Comparison of ENCODE assay signal across 11 cellular contexts in the genomic region with DNA sequence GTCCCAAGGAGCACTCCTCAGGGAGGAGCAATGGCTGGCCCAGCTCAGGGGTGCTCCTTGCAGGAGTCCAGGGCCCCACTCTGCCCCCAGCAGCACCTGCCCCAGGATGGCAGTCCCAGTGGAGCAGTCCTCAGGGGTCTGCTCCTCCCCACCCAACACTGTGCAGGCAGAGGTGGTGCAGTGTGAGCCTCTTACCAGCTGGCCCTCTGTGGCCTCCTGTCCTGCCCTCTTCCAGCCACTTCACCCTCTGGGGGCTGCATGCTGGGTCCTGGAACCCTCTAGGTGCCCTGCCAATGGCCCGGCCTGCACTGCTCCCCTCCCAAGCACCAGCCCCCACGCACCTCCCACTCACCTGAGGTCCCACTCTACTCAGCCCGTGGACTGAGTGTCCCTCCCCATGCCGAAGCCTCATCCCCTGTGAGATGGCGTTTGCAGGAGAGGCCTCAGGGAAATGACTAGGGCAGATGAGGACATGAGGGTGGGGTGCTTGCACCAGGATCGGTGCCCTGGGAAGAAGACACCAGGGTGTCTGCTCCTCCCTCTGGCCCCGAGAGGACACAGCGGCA.
"Had no signal": no experiment of that assay in that cellular context is flagged by ENCODE, and none has a peak within 500 bp of the region (broad histone marks: within the 10 kb centered on the region; RNA-seq: fewer than 3 reads in every experiment).

No MANE protein-coding gene starts in this region.

- H3K4me1 Mint-ChIP-seq: activated naive CD4-positive, alpha-beta T cell treated with anti-CD3 and anti-CD28 coated beads, Interleukin-2, amount 50 U/mL, for 24 hours; naive B cell; stimulated activated effector memory CD8-positive, alpha-beta T cell treated with anti-CD3 and anti-CD28 coated beads, Interleukin-12 subunit alpha, Interleukin-12 subunit beta, amount 100 ng/mL, for 72 hours had no signal

- H2AFZ ChIP-seq: hepatocyte, neural progenitor cell had no signal

- H3K27me3 ChIP-seq: adrenal gland, hepatocyte, neural progenitor cell, tibial nerve had no signal

- H3K9me3 ChIP-seq: adrenal gland, pancreas, tibial nerve had no signal

- DNase-seq: naive B cell, SHP77 treated with DMSO at 0.1 percent for 48 hours, T-helper 1 cell had no signal

- H3K27ac ChIP-seq: adrenal gland, hepatocyte, neural progenitor cell, pancreas, tibial nerve, VCaP had no signal

- H3K4me1 ChIP-seq: adrenal gland, neural progenitor cell, pancreas had no signal

- H3K27ac Mint-ChIP-seq: activated naive CD4-positive, alpha-beta T cell treated with anti-CD3 and anti-CD28 coated beads, Interleukin-2, amount 50 U/mL, for 24 hours; naive B cell; neural progenitor cell; stimulated activated effector memory CD8-positive, alpha-beta T cell treated with anti-CD3 and anti-CD28 coated beads, Interleukin-12 subunit alpha, Interleukin-12 subunit beta, amount 100 ng/mL, for 72 hours had no signal

- H3K79me2 ChIP-seq: hepatocyte had no signal

- H3K36me3 ChIP-seq: adrenal gland, neural progenitor cell, pancreas, tibial nerve had no signal

- H3K4me3 ChIP-seq: adrenal gland, hepatocyte, neural progenitor cell, pancreas, tibial nerve had no signal

- H3K4me2 ChIP-seq: hepatocyte, neural progenitor cell had no signal

- H3K36me3 Mint-ChIP-seq: activated naive CD4-positive, alpha-beta T cell treated with anti-CD3 and anti-CD28 coated beads, Interleukin-2, amount 50 U/mL, for 24 hours; naive B cell; neural progenitor cell; stimulated activated effector memory CD8-positive, alpha-beta T cell treated with anti-CD3 and anti-CD28 coated beads, Interleukin-12 subunit alpha, Interleukin-12 subunit beta, amount 100 ng/mL, for 72 hours had no signal

- H3K9me3 Mint-ChIP-seq: activated naive CD4-positive, alpha-beta T cell treated with anti-CD3 and anti-CD28 coated beads, Interleukin-2, amount 50 U/mL, for 24 hours; naive B cell; stimulated activated effector memory CD8-positive, alpha-beta T cell treated with anti-CD3 and anti-CD28 coated beads, Interleukin-12 subunit alpha, Interleukin-12 subunit beta, amount 100 ng/mL, for 72 hours had no signal

- H3K4me3 Mint-ChIP-seq: activated naive CD4-positive, alpha-beta T cell treated with anti-CD3 and anti-CD28 coated beads, Interleukin-2, amount 50 U/mL, for 24 hours; naive B cell; neural progenitor cell; stimulated activated effector memory CD8-positive, alpha-beta T cell treated with anti-CD3 and anti-CD28 coated beads, Interleukin-12 subunit alpha, Interleukin-12 subunit beta, amount 100 ng/mL, for 72 hours had no signal
